ENCODE assay signal across 29 cellular contexts in the genomic region with DNA sequence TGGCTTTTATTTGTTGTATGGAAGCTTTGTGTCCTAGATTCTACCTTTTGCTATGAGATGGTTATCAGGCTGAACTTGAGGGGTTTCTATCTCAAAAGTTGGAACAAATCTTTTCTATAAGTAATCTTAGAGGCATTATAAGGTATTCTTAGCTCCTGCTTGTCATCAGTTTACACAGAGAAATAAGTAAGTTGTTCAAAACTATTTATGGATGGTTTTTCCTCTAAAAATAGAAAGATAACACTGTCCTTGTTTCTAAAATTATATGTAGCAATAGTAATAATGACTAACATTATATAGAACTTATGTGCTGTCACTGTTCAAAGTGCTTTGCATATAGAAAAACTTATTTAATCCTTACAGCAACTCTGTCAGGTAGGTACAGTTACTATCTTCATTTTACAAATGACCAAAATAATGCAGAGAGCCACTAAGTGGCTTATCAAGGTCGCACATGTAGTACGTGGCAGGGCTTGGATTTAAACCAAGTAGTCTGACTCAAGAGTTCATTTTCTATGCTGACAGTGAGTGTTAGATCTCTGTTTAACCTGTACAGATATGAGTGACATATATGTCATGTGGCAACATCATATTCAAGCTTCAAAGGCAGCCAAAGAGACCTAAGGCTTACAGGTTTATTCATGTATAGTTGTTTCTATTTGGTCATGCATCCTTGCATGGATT. TPM values are rescaled to one million over a fixed set of nuclear protein-coding genes. Genes with fewer than 3 reads are reported as not detected.
A peak's percentile ranks its signal among the peaks of the same experiment; 100 is the strongest.
DNase-seq lines count a peak whose midpoint lies in the region; ATAC-seq, FAIRE-seq and TF ChIP-seq lines count a peak whose summit lies in the region.
"Had no signal": no experiment of that assay in that cellular context is flagged by ENCODE, and none has a peak within 500 bp of the region (broad histone marks: within the 10 kb centered on the region; RNA-seq: fewer than 3 reads in every experiment).

No MANE protein-coding gene starts in this region.

- H3K4me1 ChIP-seq in right cardiac atrium (ENCODE audit: control insufficient read depth, insufficient read depth, low read length) (peaks cover 2% of the 10 kb centered on the region), PC-3 (ENCODE audit: insufficient read depth, low read length) (no peaks in the 10 kb centered on the region)

- H3K27ac ChIP-seq in SU-DHL-6 (ENCODE audit: low read depth, low read length) = peak overlapping the region; percentile 19; the same call in 1 of the 2 replicates
- H3K27ac ChIP-seq in right cardiac atrium (ENCODE audit: low read length) = no peak overlapping the region
- no peak overlapping the region for H3K27ac ChIP-seq in PC-3 (ENCODE audit: low read length)
- H3K27ac ChIP-seq: KMS-11, skin epidermis had no signal

- H3K9me3 ChIP-seq in SU-DHL-6 (ENCODE audit: insufficient read depth, low read length) (no peaks in the 10 kb centered on the region), right cardiac atrium (ENCODE audit: control insufficient read depth, low read length) (no peaks in the 10 kb centered on the region), PC-3 (ENCODE audit: low read length) (no peaks in the 10 kb centered on the region)
- H3K9me3 ChIP-seq: MG63 had no signal

- peaks cover 13% of the 10 kb centered on the region; the same call in 1 of the 2 replicates for H3K79me2 ChIP-seq in SU-DHL-6 (ENCODE audit: insufficient read depth, low read length)
- H3K79me2 ChIP-seq in PC-3 (ENCODE audit: low read length) = no peaks in the 10 kb centered on the region

- no peak for TF ChIP-seq POLR2A in erythroblast (IDR thresholded peaks at IDR 0.05; ENCODE audit: low read length)

- H3K9me2 ChIP-seq in SU-DHL-6 (replicated peaks; ENCODE audit: insufficient read depth, low read length) (no peaks in the 10 kb centered on the region), PC-3 (replicated peaks; ENCODE audit: low read length) (no peaks in the 10 kb centered on the region)

- peaks cover 15% of the 10 kb centered on the region for H3K36me3 ChIP-seq in SU-DHL-6 (ENCODE audit: low read length)
- no peaks in the 10 kb centered on the region for H3K36me3 ChIP-seq in H7 (replicated peaks; ENCODE audit: control insufficient read depth, insufficient read depth, low read length)
- no peaks in the 10 kb centered on the region for H3K36me3 ChIP-seq in PC-3 (ENCODE audit: low read depth, low read length)
- H3K36me3 ChIP-seq: MG63 had no signal

- ATAC-seq in right cardiac atrium (peak; percentile 57 to 64), PC-3 (no peak)
- ATAC-seq: stimulated activated memory B cell treated with anti-CD40 and anti-IgM and Interleukin-4, amounts not matched to agents 10 μg/mL and 1 μg/mL and 100 μg/mL, for 72 hours had no signal

- BruUV-seq in PC-3 (replicated peaks; lab: Mats Ljungman, UMichigan) = no TSS peak

- intact Hi-C loops in right cardiac atrium (cut with DNase I) (no loop called here), PC-3 (cut with micrococcal nuclease) (no loop called here)

- H3K9ac ChIP-seq in SU-DHL-6 (ENCODE audit: low read length) (no peak overlapping the region), PC-3 (ENCODE audit: low read length) (no peak overlapping the region)
- H3K9ac ChIP-seq: KMS-11 had no signal

- H3K4me2 ChIP-seq in SU-DHL-6 (ENCODE audit: low read depth, low read length, poor library complexity, severe bottlenecking) (no peak overlapping the region), PC-3 (ENCODE audit: low read length) (no peak overlapping the region)
- H3K4me2 ChIP-seq: KMS-11 had no signal

- CTCF ChIA-PET in PC-3 (lab: Charles Lee) = no interaction called here

- H4K20me1 ChIP-seq in SU-DHL-6 (ENCODE audit: low read depth, low read length) (no peaks in the 10 kb centered on the region), PC-3 (ENCODE audit: low read length) (no peaks in the 10 kb centered on the region)

- peak; percentile 49 for FAIRE-seq in GM18507 (lab: Jason Lieb, UNC)
- FAIRE-seq: D721Med had no signal

- no peak for DNase-seq in GM18507 (ENCODE audit: extremely low spot score, insufficient read length, low read depth)
- peak; percentile 89 for DNase-seq in erythroblast (lab: John Stamatoyannopoulos, UW)
- no peak for DNase-seq in right cardiac atrium
- DNase-seq in NCI-H2029 (lab: John Stamatoyannopoulos, UW) = no peak
- no peak for DNase-seq in HT-29 (ENCODE audit: low spot score)
- DNase-seq in H7 = no peak
- DNase-seq in PC-3 = no peak
- DNase-seq: activated B cell treated with CpG ODN at 0.5 μM for 24 hours; activated CD4-positive, alpha-beta memory T cell treated with anti-CD3 and anti-CD28 coated beads, Interleukin-2, amount 10 ng/mL, durations not matched to agents 7 days and 5 days; activated CD8-positive, alpha-beta memory T cell treated with anti-CD3 and anti-CD28 coated beads, Interleukin-2, amount 50 U/mL, for 4 hours; activated naive CD4-positive, alpha-beta T cell treated with anti-CD3 and anti-CD28 coated beads, Interleukin-2, amount 10 ng/mL, durations not matched to agents 7 days and 5 days; amniotic stem cell; CD4-positive, alpha-beta memory T cell; DND-41; GOT3; islet precursor cell; MG63; NCI-H1105; NCI-H187 treated with DMSO at 0.1 percent for 48 hours; NCI-H524 treated with DMSO at 0.1 percent for 48 hours; NK-92 treated with Interleukin-12 subunit alpha and Interleukin-12 subunit beta, amount 100 ng/mL, for 24 hours; substantia nigra; T-helper 9 cell had no signal

- POLR2A ChIA-PET in PC-3 (lab: Charles Lee; ENCODE audit: unreplicated experiment) = no interaction called here

- no peak overlapping the region for H3K4me3 ChIP-seq in SU-DHL-6 (ENCODE audit: insufficient read depth, low read length, poor library complexity, severe bottlenecking)
- H3K4me3 ChIP-seq in right cardiac atrium (ENCODE audit: low read length) = no peak overlapping the region
- no peak overlapping the region for H3K4me3 ChIP-seq in H7 (ENCODE audit: insufficient read depth, low read depth, low read length)
- H3K4me3 ChIP-seq in PC-3 (ENCODE audit: low read length) = no peak overlapping the region
- H3K4me3 ChIP-seq: lung, MG63, skin epidermis had no signal

- no peak overlapping the region for H2AFZ ChIP-seq in SU-DHL-6 (ENCODE audit: low read depth, low read length, severe bottlenecking)
- no peak overlapping the region for H2AFZ ChIP-seq in PC-3 (ENCODE audit: low read length)

- 42% methylated on average over 2 of the region's 2 CpGs for WGBS in right cardiac atrium

- TF ChIP-seq CTCF in SU-DHL-6 (IDR thresholded peaks at IDR 0.05; ENCODE audit: insufficient read depth, low read length, poor library complexity, severe bottlenecking) = no peak
- TF ChIP-seq CTCF in PC-3 (conservative IDR thresholded peaks at IDR 0.05; ENCODE audit: low read depth, low read length) = no peak

- H3K27me3 ChIP-seq in SU-DHL-6 (ENCODE audit: low read length) (no peaks in the 10 kb centered on the region), right cardiac atrium (ENCODE audit: control insufficient read depth, insufficient read depth) (no peaks in the 10 kb centered on the region), H7 (ENCODE audit: control insufficient read depth, insufficient read depth, low read length) (no peaks in the 10 kb centered on the region), PC-3 (ENCODE audit: low read length) (no peaks in the 10 kb centered on the region)
- H3K27me3 ChIP-seq: MG63 had no signal

- peaks cover 6% of the 10 kb centered on the region; the same call in 1 of the 2 replicates for H3F3A ChIP-seq in SU-DHL-6 (ENCODE audit: insufficient read depth)
- no peaks in the 10 kb centered on the region for H3F3A ChIP-seq in PC-3 (ENCODE audit: low read length, unreplicated experiment)

RNA-seq across cellular contexts. Expression of gene PHKB, which starts 59.0 kb away (rescaled TPM):
- 10 to 100 TPM; 62.2 to 68.0 (median 63.5) TPM for total RNA-seq in right cardiac atrium
- polyA plus RNA-seq in right cardiac atrium = 20.2 TPM
- 19.3 and 24.9 TPM in 2 replicates for total RNA-seq in HT-29 (2014; rRNA removed; shearing (Covaris generic))
- total RNA-seq in H7 (2014; rRNA removed; shearing (Covaris generic)) = 27.5 and 38.5 TPM in 2 replicates
- 31.8 and 42.0 TPM in 2 replicates for total RNA-seq in PC-3 (2014; rRNA removed)

RNA-seq across cellular contexts. Expression of gene ITFG1, which starts 59.3 kb away (rescaled TPM):
- 10 to 100 TPM; 61.6 to 72.6 (median 64.5) TPM for total RNA-seq in right cardiac atrium
- 51.7 TPM for polyA plus RNA-seq in right cardiac atrium
- total RNA-seq in HT-29 (2014; rRNA removed; shearing (Covaris generic)) = 10.4 and 11.3 TPM in 2 replicates
- total RNA-seq in H7 (2014; rRNA removed; shearing (Covaris generic)) = 28.1 and 37.6 TPM in 2 replicates
- 20.0 and 26.5 TPM in 2 replicates for total RNA-seq in PC-3 (2014; rRNA removed)

Comparison
In these comparisons a context has a peak if more than half of its experiments do, and no peak if none do; other contexts are left out.
1. DNase-seq: peak in erythroblast (2 of 2); none in GM18507 (single experiment), right cardiac atrium (0 of 3), NCI-H2029 (single experiment), HT-29 (single experiment), H7 (single experiment) and PC-3 (single experiment).